ENCODE assay signal across 9 cellular contexts in the genomic region with DNA sequence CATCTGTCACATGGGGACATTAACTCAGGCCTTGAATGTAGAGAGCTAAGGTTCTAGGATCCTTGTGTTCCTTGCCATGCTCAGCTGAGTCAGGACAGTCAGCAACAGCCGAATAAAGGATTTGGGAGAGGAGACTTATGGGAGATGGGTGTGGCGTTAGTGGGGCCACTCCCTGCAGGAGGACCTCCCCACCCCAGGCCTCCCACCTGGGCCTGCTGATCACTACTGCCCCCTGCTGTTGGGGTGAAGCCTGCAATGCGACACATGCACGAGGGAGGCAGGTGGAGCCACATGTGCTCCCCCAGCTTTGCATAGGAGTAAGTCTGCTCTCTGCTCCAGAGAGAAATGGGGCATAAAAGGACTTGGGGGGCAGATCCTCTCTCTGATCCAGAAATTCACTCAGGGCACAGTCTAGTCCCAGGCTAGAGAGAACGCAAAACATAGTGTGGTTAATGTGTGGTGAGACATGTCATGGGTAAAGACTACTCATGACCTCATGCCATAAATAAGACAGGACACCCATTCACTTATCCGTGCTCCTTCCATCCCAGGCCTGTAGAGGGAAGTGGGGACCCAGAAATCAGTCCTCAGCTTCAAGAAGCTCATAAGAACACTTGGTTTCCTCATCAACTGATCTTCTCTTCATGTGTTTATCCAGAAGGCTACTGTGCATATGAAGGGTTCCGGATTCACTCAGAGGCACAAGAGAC. TPM values are rescaled to one million over a fixed set of nuclear protein-coding genes. Genes with fewer than 3 reads are reported as not detected.
DNase-seq lines count a peak whose midpoint lies in the region; ATAC-seq, FAIRE-seq and TF ChIP-seq lines count a peak whose summit lies in the region.
"Had no signal": no experiment of that assay in that cellular context is flagged by ENCODE, and none has a peak within 500 bp of the region (broad histone marks: within the 10 kb centered on the region; RNA-seq: fewer than 3 reads in every experiment).

No MANE protein-coding gene starts in this region.

- H3K9me3 ChIP-seq in Peyer's patch (no peaks in the 10 kb centered on the region), right atrium auricular region (no peaks in the 10 kb centered on the region)

- no peak for FAIRE-seq in GM18507 (lab: Jason Lieb, UNC)

- H3K36me3 ChIP-seq in Peyer's patch (no peaks in the 10 kb centered on the region), right atrium auricular region (no peaks in the 10 kb centered on the region)

- H3K4me1 ChIP-seq in Peyer's patch (no peaks in the 10 kb centered on the region), right atrium auricular region (no peaks in the 10 kb centered on the region)

- DNase-seq in ACHN (peak; percentile 14), GM18507 (ENCODE audit: extremely low spot score, insufficient read length, low read depth) (peak; percentile 15), Peyer's patch (peak in 1 of 3 donors; percentile 69), right atrium auricular region (ENCODE audit: low spot score) (peak; percentile 58), mucosa of gallbladder (ENCODE audit: low spot score) (no peak), kidney glomerular epithelial cell (lab: John Stamatoyannopoulos, UW) (no peak)

- H3K27ac ChIP-seq in Peyer's patch (no peak overlapping the region), right atrium auricular region (no peak overlapping the region)

- H3K4me3 ChIP-seq in Peyer's patch (no peak overlapping the region), right atrium auricular region (no peak overlapping the region)

- in situ Hi-C loops in ACHN (cut with HindIII; ENCODE audit: low pct_ligation_motif_present, low pct_unique_long_range_greater_than_20kb, low sequenced_read_pairs), result no loop called here

- TF ChIP-seq POLR2A in Peyer's patch (IDR thresholded peaks at IDR 0.05), result no peak

- ATAC-seq in GM18519 (IDR thresholded peaks at IDR 0.05; ENCODE audit: low FRiP score, unreplicated experiment), result no peak
- ATAC-seq in GM18907 (IDR thresholded peaks at IDR 0.05; ENCODE audit: unreplicated experiment), result no peak

- TF ChIP-seq CTCF in Peyer's patch (IDR thresholded peaks at IDR 0.05) (peak in 4 of 6 experiments; percentile 17 to 77 (median 56)), right atrium auricular region (IDR thresholded peaks at IDR 0.05) (peak; percentile 15 to 48)

- H3K27me3 ChIP-seq in Peyer's patch (no peaks in the 10 kb centered on the region), right atrium auricular region (no peaks in the 10 kb centered on the region)

RNA-seq across cellular contexts. Expression of a gene that starts 19.4 kb away (rescaled TPM):
- total RNA-seq in Peyer's patch (10 to 100 TPM in 1 of 4 donors, 1 to 10 TPM in 2, not detected in 1; 4.7 to 14.9 (median 4.9) TPM), right atrium auricular region (10 to 100 TPM; 27.7 to 28.2 TPM), mucosa of gallbladder (279 TPM)

RNA-seq across cellular contexts. Expression of a gene that starts 43.9 kb away (rescaled TPM):
- total RNA-seq in Peyer's patch (1,000 to 10,000 TPM in 2 of 4 donors, 100 to 1,000 TPM in 2; 315 to 3,455 (median 1,233) TPM), right atrium auricular region (not detected), mucosa of gallbladder (12.2 TPM)
- total RNA-seq: skeletal muscle tissue had no signal

Comparison
In these comparisons a context has a peak if more than half of its experiments do, and no peak if none do; other contexts are left out.
1. DNase-seq: peak in ACHN (single experiment), GM18507 (single experiment) and right atrium auricular region (single experiment); none in mucosa of gallbladder (single experiment) and kidney glomerular epithelial cell (single experiment).
2. RNA of a gene that starts 43.9 kb away (total RNA-seq): 315 to 3,455 TPM in Peyer's patch; 12.2 TPM in mucosa of gallbladder (single experiment) and not detected in right atrium auricular region; every median in the first group is over 10 times any median in the second.